Comparison of ENCODE assay signal across 23 cellular contexts in genomic region chr12:90851800-90852718, GRCh38.
DNase-seq lines count a peak whose midpoint lies in the region; ATAC-seq, FAIRE-seq and TF ChIP-seq lines count a peak whose summit lies in the region.
"Had no signal": no experiment of that assay in that cellular context is flagged by ENCODE, and none has a peak within 500 bp of the region (broad histone marks: within the 10 kb centered on the region; RNA-seq: fewer than 3 reads in every experiment).

No MANE protein-coding gene starts in this region.

- peaks cover 0 to 2% (median 0%) of the 10 kb centered on the region in 7 donors for H3K9me3 Mint-ChIP-seq in CD14-positive monocyte
- H3K9me3 Mint-ChIP-seq: T-cell had no signal

- FAIRE-seq in D721Med (lab: Jason Lieb, UNC) = peak; percentile 80
- FAIRE-seq: GM12878, GM18507 had no signal

- H3K4me1 ChIP-seq in MM.1S (ENCODE audit: low read length) (no peaks in the 10 kb centered on the region), colonic mucosa (no peaks in the 10 kb centered on the region)
- H3K4me1 ChIP-seq: Peyer's patch had no signal

- H3K4me3 ChIP-seq in LNCaP clone FGC (ENCODE audit: low read depth, low read length) (no peak overlapping the region), MM.1S (ENCODE audit: low read length) (no peak overlapping the region), colonic mucosa (no peak overlapping the region)
- H3K4me3 ChIP-seq: GM12878, GM23248, Peyer's patch had no signal

- intact Hi-C loops in colonic mucosa (cut with DNase I) = loop anchor here (10.0 kb wide), 1 partner anchor 577 kb away; no protein-coding TSS in a partner anchor
- intact Hi-C loops in CD14-positive monocyte (cut with micrococcal nuclease) = no loop called here

- no peaks in the 10 kb centered on the region for H3K36me3 ChIP-seq in MM.1S (replicated peaks; ENCODE audit: insufficient read depth, low read length)
- H3K36me3 ChIP-seq in colonic mucosa = no peaks in the 10 kb centered on the region
- H3K36me3 ChIP-seq: Peyer's patch had no signal

- no peak overlapping the region for H3K27ac Mint-ChIP-seq in CD14-positive monocyte
- H3K27ac Mint-ChIP-seq: T-cell had no signal

- no peaks in the 10 kb centered on the region for H3K9me3 ChIP-seq in MM.1S (replicated peaks; ENCODE audit: insufficient read depth, low read length)
- H3K9me3 ChIP-seq in colonic mucosa = no peaks in the 10 kb centered on the region
- H3K9me3 ChIP-seq: Peyer's patch, SK-N-SH had no signal

- no peak overlapping the region for H2AFZ ChIP-seq in MM.1S (ENCODE audit: low read length)
- H2AFZ ChIP-seq: GM23248 had no signal

- no peak for DNase-seq in D721Med (ENCODE audit: insufficient read length, low spot score)
- peak; percentile 19 for DNase-seq in LNCaP clone FGC (ENCODE audit: low read depth)
- peak; percentile 37 for DNase-seq in NCI-H748 treated with DMSO at 0.1 percent for 48 hours (lab: John Stamatoyannopoulos, UW)
- DNase-seq in left lobe of liver (ENCODE audit: low spot score) = no peak
- DNase-seq in MM.1S = no peak
- DNase-seq in colonic mucosa = no peak
- no peak for DNase-seq in CD14-positive monocyte (ENCODE audit: low spot score)
- no peak for DNase-seq in globus pallidus (ENCODE audit: low spot score)
- DNase-seq: DND-41, GDM1, GM23248, Karpas-422, NCI-H1930, NCI-H2171 treated with DMSO at 0.1 percent for 48 hours, NCI-H510A, Peyer's patch, Right ventricle myocardium superior, SK-N-SH, T-cell had no signal

- no peaks in the 10 kb centered on the region for H3K4me1 Mint-ChIP-seq in CD14-positive monocyte
- H3K4me1 Mint-ChIP-seq: T-cell had no signal

- H3K9me2 ChIP-seq in MM.1S (replicated peaks; ENCODE audit: insufficient read depth, low read length) = no peaks in the 10 kb centered on the region
- H3K9me2 ChIP-seq: SK-N-SH had no signal

- no peak for TF ChIP-seq CTCF in D721Med (IDR thresholded peaks at IDR 0.05; ENCODE audit: insufficient read depth, missing control alignments)
- no peak for TF ChIP-seq CTCF in LNCaP clone FGC (IDR thresholded peaks at IDR 0.05; ENCODE audit: control insufficient read depth, extremely low read depth, insufficient read depth)
- no peak for TF ChIP-seq CTCF in MM.1S (IDR thresholded peaks at IDR 0.05; ENCODE audit: low read length)
- no peak for TF ChIP-seq CTCF in colonic mucosa (IDR thresholded peaks at IDR 0.05)
- no peak for TF ChIP-seq CTCF in CD14-positive monocyte (IDR thresholded peaks at IDR 0.05)

- H3F3A ChIP-seq in MM.1S (ENCODE audit: insufficient read depth, low read length) = no peaks in the 10 kb centered on the region

- no peak overlapping the region for H3K4me2 ChIP-seq in MM.1S (ENCODE audit: low read depth, low read length)
- H3K4me2 ChIP-seq: SK-N-SH had no signal

- no peak overlapping the region for H3K4me3 Mint-ChIP-seq in CD14-positive monocyte
- H3K4me3 Mint-ChIP-seq: T-cell had no signal

- no peak overlapping the region for H3K27ac ChIP-seq in MM.1S (ENCODE audit: low read length)
- H3K27ac ChIP-seq in colonic mucosa = no peak overlapping the region
- H3K27ac ChIP-seq: C4-2B, GM23248, Peyer's patch had no signal

- no peaks in the 10 kb centered on the region for H3K27me3 Mint-ChIP-seq in CD14-positive monocyte (ENCODE audit: low read depth in 3 of 3)

- H3K36me3 Mint-ChIP-seq in CD14-positive monocyte = no peaks in the 10 kb centered on the region
- H3K36me3 Mint-ChIP-seq: T-cell had no signal

- ATAC-seq in left lobe of liver = peak; percentile 88
- ATAC-seq: GM12878, HCT116, T-cell had no signal

- no peaks in the 10 kb centered on the region for H3K27me3 ChIP-seq in MM.1S (replicated peaks; ENCODE audit: insufficient read depth, low read length)
- no peaks in the 10 kb centered on the region for H3K27me3 ChIP-seq in colonic mucosa
- H3K27me3 ChIP-seq: Peyer's patch had no signal

- no peaks in the 10 kb centered on the region for H4K20me1 ChIP-seq in MM.1S (ENCODE audit: insufficient read depth, low read length)

- no peaks in the 10 kb centered on the region for H3K79me2 ChIP-seq in MM.1S (ENCODE audit: low read length)

- H3K9ac ChIP-seq in MM.1S (ENCODE audit: low read length) (no peak overlapping the region), colonic mucosa (ENCODE audit: low read depth in 2 of 2, low read length in 2 of 2) (no peak overlapping the region)
- H3K9ac ChIP-seq: GM23248, SK-N-SH had no signal

Comparison
In these comparisons a context has a peak if more than half of its experiments do, and no peak if none do; other contexts are left out.
1. DNase-seq: peak in LNCaP clone FGC (single experiment) and NCI-H748 treated with DMSO at 0.1 percent for 48 hours (single experiment); none in D721Med (single experiment), left lobe of liver (single experiment), MM.1S (single experiment), colonic mucosa (single experiment), CD14-positive monocyte (single experiment) and globus pallidus (single experiment).